29 cellular contexts compared by ENCODE assay signal in genomic region chr17:76865174-76865573, GRCh38. TPM values are rescaled to one million over a fixed set of nuclear protein-coding genes. Genes with fewer than 3 reads are reported as not detected.
"Had no signal": no experiment of that assay in that cellular context is flagged by ENCODE, and none has a peak within 500 bp of the region (broad histone marks: within the 10 kb centered on the region; RNA-seq: fewer than 3 reads in every experiment).

No MANE protein-coding gene starts in this region.

- DNase-seq: activated CD4-positive, alpha-beta T cell treated with anti-CD3 and anti-CD28 coated beads for 4 hours; activated CD4-positive, alpha-beta T cell treated with anti-CD3 and anti-CD28 coated beads, Interleukin-2, amount 50 U/mL, for 48 hours; activated CD4-positive, CD25-positive, alpha-beta regulatory T cell; activated CD8-positive, alpha-beta memory T cell treated with anti-CD3 and anti-CD28 coated beads, Interleukin-2, amount 50 U/mL, for 48 hours; activated naive CD4-positive, alpha-beta T cell; activated T-cell treated with anti-CD3 and anti-CD28 coated beads, Interleukin-2, amount 50 U/mL, for 4 hours; adrenal gland; central memory CD4-positive, alpha-beta T cell; dermis blood vessel endothelial cell; effector CD8-positive, alpha-beta T cell; gastrocnemius medialis; hippocampal formation; kidney glomerular epithelial cell; left lung; naive thymus-derived CD8-positive, alpha-beta T cell; psoas muscle; spleen; stimulated activated CD4-positive, alpha-beta T cell treated with anti-CD3 and anti-CD28 coated beads, Interleukin-4, amount 100 ng/mL, for 4 hours; substantia nigra; T1000; tibial artery had no signal

- H3K9me3 Mint-ChIP-seq: activated T-cell treated with anti-CD3 and anti-CD28 coated beads, Interleukin-2, amount 50 U/mL, for 4 hours; activated T-helper 2 cell treated with anti-CD3 and anti-CD28 coated beads, Interferon-gamma antibody, Interleukin-2, Interleukin-4, amounts not matched to agents 10 μg/mL and 5 μg/mL and 100 μg/mL, durations not matched to agents 14 hours and 24 hours and 36 hours; mesothelial cell of epicardium; naive thymus-derived CD8-positive, alpha-beta T cell; stimulated activated naive CD8-positive, alpha-beta T cell treated with anti-CD3 and anti-CD28 coated beads, Interleukin-15, Interleukin-2, amounts not matched to agents 100 ng/mL and 50 ng/mL, for 24 hours had no signal

- H3K36me3 Mint-ChIP-seq: activated naive CD8-positive, alpha-beta T cell; mesothelial cell of epicardium had no signal

- H3K27ac ChIP-seq: adrenal gland, gastrocnemius medialis, left lung, psoas muscle, right atrium auricular region, spleen, tibial artery had no signal

- FAIRE-seq: astrocyte had no signal

- H3K9me3 ChIP-seq: adrenal gland, gastrocnemius medialis, left lung, psoas muscle, right atrium auricular region, spleen, tibial artery had no signal

- H3K4me1 ChIP-seq: adrenal gland had no signal

- H3K4me3 Mint-ChIP-seq: activated naive CD8-positive, alpha-beta T cell; activated T-cell treated with anti-CD3 and anti-CD28 coated beads, Interleukin-2, amount 50 U/mL, for 4 hours; mesothelial cell of epicardium; stimulated activated naive CD8-positive, alpha-beta T cell treated with anti-CD3 and anti-CD28 coated beads, Interleukin-15, Interleukin-2, amounts not matched to agents 100 ng/mL and 50 ng/mL, for 24 hours had no signal

- H3K36me3 ChIP-seq: adrenal gland, gastrocnemius medialis, left lung, right atrium auricular region, spleen, tibial artery had no signal

- ATAC-seq: activated T-cell treated with anti-CD3 and anti-CD28 coated beads, Interleukin-2, amount 50 U/mL, for 4 hours; esophagus mucosa; gastrocnemius medialis; left lung; naive thymus-derived CD8-positive, alpha-beta T cell had no signal

- H3K27ac Mint-ChIP-seq: activated naive CD8-positive, alpha-beta T cell; activated T-helper 2 cell treated with anti-CD3 and anti-CD28 coated beads, Interferon-gamma antibody, Interleukin-2, Interleukin-4, amounts not matched to agents 10 μg/mL and 5 μg/mL and 100 μg/mL, durations not matched to agents 14 hours and 24 hours and 36 hours; mesothelial cell of epicardium; naive thymus-derived CD8-positive, alpha-beta T cell; stimulated activated naive CD8-positive, alpha-beta T cell treated with anti-CD3 and anti-CD28 coated beads, Interleukin-15, Interleukin-2, amounts not matched to agents 100 ng/mL and 50 ng/mL, for 24 hours had no signal

- H3K4me3 ChIP-seq: adrenal gland, gastrocnemius medialis, left lung, lung, psoas muscle, right atrium auricular region, spleen, tibial artery had no signal

RNA-seq across cellular contexts. Expression of gene MGAT5B, which starts 3.0 kb away (rescaled TPM):
- total RNA-seq: gastrocnemius medialis, right atrium auricular region had no signal
- polyA plus RNA-seq: naive thymus-derived CD8-positive, alpha-beta T cell had no signal
